Comparison of ENCODE assay signal across 1 cellular context in the genomic region with DNA sequence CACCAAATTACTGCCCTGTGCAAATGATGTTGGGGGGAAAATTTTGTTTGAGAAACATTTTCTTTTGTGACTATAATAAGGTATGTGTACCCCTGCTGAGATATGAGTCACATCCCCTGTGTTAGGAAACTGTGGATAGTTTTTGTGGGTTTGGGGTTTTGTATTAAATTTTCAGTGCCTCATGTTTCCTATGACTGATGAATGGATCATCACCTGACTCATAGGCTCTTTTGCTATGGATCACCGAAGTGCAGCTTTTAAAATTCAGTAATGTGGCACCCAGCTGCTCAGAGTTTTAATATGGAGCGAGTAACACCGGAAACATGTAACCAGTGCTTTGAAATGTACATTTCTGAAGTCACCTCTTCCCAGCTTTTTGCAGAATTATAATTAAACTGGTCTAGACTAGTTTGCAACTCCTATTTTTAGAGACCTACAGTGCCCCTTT.
TF ChIP-seq lines count a peak whose summit lies in the region.

No MANE protein-coding gene starts in this region.

TF ChIP-seq in K562, 482 proteins besides CTCF, POLR2A, EP300 and RAD21 (continued from another document):
- TF ChIP-seq JUND (IDR thresholded peaks at IDR 0.05; ENCODE audit: borderline replicate concordance, low read depth, low read length) (peak; percentile 52; the same call in 1 of the 2 replicates), JUND (tag; IDR thresholded peaks at IDR 0.05; ENCODE audit: borderline replicate concordance, low read depth, low read length) (peak; percentile 58; the same call in 2 of the 3 replicates), SP1 (CRISPR knock-in tag; IDR thresholded peaks at IDR 0.05) (no peak), ZNF347 (CRISPR knock-in tag; IDR thresholded peaks at IDR 0.05; ENCODE audit: low read depth) (no peak), STAT5A (IDR thresholded peaks at IDR 0.05; ENCODE audit: borderline replicate concordance, low read length) (no peak), JUN (IDR thresholded peaks at IDR 0.05; ENCODE audit: borderline replicate concordance, low read depth, low read length) (peak; percentile 74; the same call in 1 of the 2 replicates), JUN (CRISPR knock-in tag; IDR thresholded peaks at IDR 0.05; ENCODE audit: borderline replicate concordance) (no peak), C11orf30 (IDR thresholded peaks at IDR 0.05; ENCODE audit: low read depth) (no peak), ARID1B (IDR thresholded peaks at IDR 0.05) (peak; percentile 49; the same call in 1 of the 2 replicates), POLR3A (IDR thresholded peaks at IDR 0.05; ENCODE audit: borderline replicate concordance, extremely low read depth, insufficient read depth, insufficient read length) (no peak), RBM34 (IDR thresholded peaks at IDR 0.05; ENCODE audit: borderline replicate concordance, insufficient read depth, low read length) (no peak), CXXC5 (CRISPR knock-in tag; IDR thresholded peaks at IDR 0.05) (no peak), FOS (IDR thresholded peaks at IDR 0.05; ENCODE audit: extremely low read depth, insufficient read length) (peak; percentile 14), FOXK2 (conservative IDR thresholded peaks at IDR 0.05 in 1 of 2, IDR thresholded peaks at IDR 0.05 in 1 of 2; ENCODE audit: low read depth in 2 of 2) (no peak), ZNF780A (CRISPR knock-in tag; IDR thresholded peaks at IDR 0.05) (no peak)
- TF ChIP-seq, protein P1, sequence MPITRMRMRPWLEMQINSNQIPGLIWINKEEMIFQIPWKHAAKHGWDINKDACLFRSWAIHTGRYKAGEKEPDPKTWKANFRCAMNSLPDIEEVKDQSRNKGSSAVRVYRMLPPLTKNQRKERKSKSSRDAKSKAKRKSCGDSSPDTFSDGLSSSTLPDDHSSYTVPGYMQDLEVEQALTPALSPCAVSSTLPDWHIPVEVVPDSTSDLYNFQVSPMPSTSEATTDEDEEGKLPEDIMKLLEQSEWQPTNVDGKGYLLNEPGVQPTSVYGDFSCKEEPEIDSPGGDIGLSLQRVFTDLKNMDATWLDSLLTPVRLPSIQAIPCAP (CRISPR knock-in tag; IDR thresholded peaks at IDR 0.05; ENCODE audit: borderline replicate concordance) = no peak
- TF ChIP-seq, protein P2, sequence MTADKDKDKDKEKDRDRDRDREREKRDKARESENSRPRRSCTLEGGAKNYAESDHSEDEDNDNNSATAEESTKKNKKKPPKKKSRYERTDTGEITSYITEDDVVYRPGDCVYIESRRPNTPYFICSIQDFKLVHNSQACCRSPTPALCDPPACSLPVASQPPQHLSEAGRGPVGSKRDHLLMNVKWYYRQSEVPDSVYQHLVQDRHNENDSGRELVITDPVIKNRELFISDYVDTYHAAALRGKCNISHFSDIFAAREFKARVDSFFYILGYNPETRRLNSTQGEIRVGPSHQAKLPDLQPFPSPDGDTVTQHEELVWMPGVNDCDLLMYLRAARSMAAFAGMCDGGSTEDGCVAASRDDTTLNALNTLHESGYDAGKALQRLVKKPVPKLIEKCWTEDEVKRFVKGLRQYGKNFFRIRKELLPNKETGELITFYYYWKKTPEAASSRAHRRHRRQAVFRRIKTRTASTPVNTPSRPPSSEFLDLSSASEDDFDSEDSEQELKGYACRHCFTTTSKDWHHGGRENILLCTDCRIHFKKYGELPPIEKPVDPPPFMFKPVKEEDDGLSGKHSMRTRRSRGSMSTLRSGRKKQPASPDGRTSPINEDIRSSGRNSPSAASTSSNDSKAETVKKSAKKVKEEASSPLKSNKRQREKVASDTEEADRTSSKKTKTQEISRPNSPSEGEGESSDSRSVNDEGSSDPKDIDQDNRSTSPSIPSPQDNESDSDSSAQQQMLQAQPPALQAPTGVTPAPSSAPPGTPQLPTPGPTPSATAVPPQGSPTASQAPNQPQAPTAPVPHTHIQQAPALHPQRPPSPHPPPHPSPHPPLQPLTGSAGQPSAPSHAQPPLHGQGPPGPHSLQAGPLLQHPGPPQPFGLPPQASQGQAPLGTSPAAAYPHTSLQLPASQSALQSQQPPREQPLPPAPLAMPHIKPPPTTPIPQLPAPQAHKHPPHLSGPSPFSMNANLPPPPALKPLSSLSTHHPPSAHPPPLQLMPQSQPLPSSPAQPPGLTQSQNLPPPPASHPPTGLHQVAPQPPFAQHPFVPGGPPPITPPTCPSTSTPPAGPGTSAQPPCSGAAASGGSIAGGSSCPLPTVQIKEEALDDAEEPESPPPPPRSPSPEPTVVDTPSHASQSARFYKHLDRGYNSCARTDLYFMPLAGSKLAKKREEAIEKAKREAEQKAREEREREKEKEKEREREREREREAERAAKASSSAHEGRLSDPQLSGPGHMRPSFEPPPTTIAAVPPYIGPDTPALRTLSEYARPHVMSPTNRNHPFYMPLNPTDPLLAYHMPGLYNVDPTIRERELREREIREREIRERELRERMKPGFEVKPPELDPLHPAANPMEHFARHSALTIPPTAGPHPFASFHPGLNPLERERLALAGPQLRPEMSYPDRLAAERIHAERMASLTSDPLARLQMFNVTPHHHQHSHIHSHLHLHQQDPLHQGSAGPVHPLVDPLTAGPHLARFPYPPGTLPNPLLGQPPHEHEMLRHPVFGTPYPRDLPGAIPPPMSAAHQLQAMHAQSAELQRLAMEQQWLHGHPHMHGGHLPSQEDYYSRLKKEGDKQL (CRISPR knock-in tag; IDR thresholded peaks at IDR 0.05; ENCODE audit: borderline replicate concordance) = no peak
- TF ChIP-seq, protein P3, sequence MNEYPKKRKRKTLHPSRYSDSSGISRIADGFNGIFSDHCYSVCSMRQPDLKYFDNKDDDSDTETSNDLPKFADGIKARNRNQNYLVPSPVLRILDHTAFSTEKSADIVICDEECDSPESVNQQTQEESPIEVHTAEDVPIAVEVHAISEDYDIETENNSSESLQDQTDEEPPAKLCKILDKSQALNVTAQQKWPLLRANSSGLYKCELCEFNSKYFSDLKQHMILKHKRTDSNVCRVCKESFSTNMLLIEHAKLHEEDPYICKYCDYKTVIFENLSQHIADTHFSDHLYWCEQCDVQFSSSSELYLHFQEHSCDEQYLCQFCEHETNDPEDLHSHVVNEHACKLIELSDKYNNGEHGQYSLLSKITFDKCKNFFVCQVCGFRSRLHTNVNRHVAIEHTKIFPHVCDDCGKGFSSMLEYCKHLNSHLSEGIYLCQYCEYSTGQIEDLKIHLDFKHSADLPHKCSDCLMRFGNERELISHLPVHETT (CRISPR knock-in tag; conservative IDR thresholded peaks at IDR 0.05 in 1 of 2, IDR thresholded peaks at IDR 0.05 in 1 of 2) = peak in 1 of 2 experiments; percentile 35; a peak in 1 of 4 replicates
- TF ChIP-seq, protein P4, sequence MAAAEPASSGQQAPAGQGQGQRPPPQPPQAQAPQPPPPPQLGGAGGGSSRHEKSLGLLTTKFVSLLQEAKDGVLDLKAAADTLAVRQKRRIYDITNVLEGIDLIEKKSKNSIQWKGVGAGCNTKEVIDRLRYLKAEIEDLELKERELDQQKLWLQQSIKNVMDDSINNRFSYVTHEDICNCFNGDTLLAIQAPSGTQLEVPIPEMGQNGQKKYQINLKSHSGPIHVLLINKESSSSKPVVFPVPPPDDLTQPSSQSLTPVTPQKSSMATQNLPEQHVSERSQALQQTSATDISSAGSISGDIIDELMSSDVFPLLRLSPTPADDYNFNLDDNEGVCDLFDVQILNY (CRISPR knock-in tag; IDR thresholded peaks at IDR 0.05) = no peak
TF ChIP-seq in K562: peak in this region for 12.
